18 cellular contexts compared by ENCODE assay signal in genomic region chr12:93397412-93397811, GRCh38.
"Had no signal": no experiment of that assay in that cellular context is flagged by ENCODE, and none has a peak within 500 bp of the region (broad histone marks: within the 10 kb centered on the region; RNA-seq: fewer than 3 reads in every experiment).

No MANE protein-coding gene starts in this region.

- H3K27me3 ChIP-seq: ascending aorta, brain microvascular endothelial cell, MG63, Peyer's patch, SJSA1 had no signal

- ATAC-seq: activated naive CD8-positive, alpha-beta T cell treated with anti-CD3 and anti-CD28 coated beads, Interleukin-2, amount 50 U/mL, for 24 hours; activated T-cell treated with anti-CD3 and anti-CD28 coated beads, Interleukin-2, amount 50 U/mL, for 72 hours; T-helper 17 cell; WTC11 had no signal

- H3K9me3 ChIP-seq: ascending aorta, MG63, Peyer's patch, SJSA1 had no signal

- DNase-seq: activated CD4-positive, alpha-beta memory T cell treated with anti-CD3 and anti-CD28 coated beads for 36 hours; activated CD4-positive, CD25-positive, alpha-beta regulatory T cell treated with anti-CD3 and anti-CD28 coated beads, Interleukin-2, amount 50 U/mL, for 72 hours; activated CD8-positive, alpha-beta memory T cell treated with anti-CD3 and anti-CD28 coated beads for 24 hours; activated naive CD8-positive, alpha-beta T cell treated with anti-CD3 and anti-CD28 coated beads, Interleukin-2, amount 50 U/mL, for 24 hours; activated T-cell treated with anti-CD3 and anti-CD28 coated beads, Interleukin-2, amount 50 U/mL, for 72 hours; amniotic stem cell; brain microvascular endothelial cell; MG63; NCI-H2029; NK-92 treated with Interleukin-12 subunit alpha and Interleukin-12 subunit beta, amount 100 ng/mL, for 24 hours; Peyer's patch; T-helper 17 cell; T-helper 9 cell had no signal

- H3K4me1 ChIP-seq: Peyer's patch, SJSA1 had no signal

- H3K4me3 ChIP-seq: ascending aorta, MG63, Peyer's patch, SJSA1 had no signal

- H3K27ac ChIP-seq: ascending aorta, brain microvascular endothelial cell, KMS-11, Peyer's patch, RWPE1, SJSA1 had no signal
